ENCODE assay signal across 9 cellular contexts in genomic region chr3:12138044-12138443, GRCh38. TPM values are rescaled to one million over a fixed set of nuclear protein-coding genes. Genes with fewer than 3 reads are reported as not detected.
A peak's percentile ranks its signal among the peaks of the same experiment; 100 is the strongest.
DNase-seq lines count a peak whose midpoint lies in the region; ATAC-seq and TF ChIP-seq lines count a peak whose summit lies in the region.
"Had no signal": no experiment of that assay in that cellular context is flagged by ENCODE, and none has a peak within 500 bp of the region (broad histone marks: within the 10 kb centered on the region; RNA-seq: fewer than 3 reads in every experiment).

No MANE protein-coding gene starts in this region.

- no peak for DNase-seq in AG04450 (ENCODE audit: low read depth, low spot score)
- DNase-seq in RPMI7951 (ENCODE audit: low read depth) = peak; percentile 39
- DNase-seq in fibroblast of mammary gland (ENCODE audit: low read depth) = peak; percentile 67
- peak; percentile 12 to 16 for DNase-seq in stimulated activated CD4-positive, alpha-beta T cell treated with anti-CD3 and anti-CD28 coated beads, Interleukin-4, amount 100 ng/mL, for 48 hours (ENCODE audit: low read depth in 2 of 2)
- no peak for DNase-seq in NCI-H1092 treated with DMSO at 0.1 percent for 48 hours (lab: John Stamatoyannopoulos, UW)
- DNase-seq in NCI-H1105 (lab: John Stamatoyannopoulos, UW) = no peak
- DNase-seq: activated naive CD8-positive, alpha-beta T cell treated with anti-CD3 and anti-CD28 coated beads, Interleukin-2, amount 10 ng/mL, durations not matched to agents 7 days and 5 days had no signal

- CTCF ChIA-PET in AG04450 (lab: Charles Lee) = interaction anchor here (1.0 to 12.3 kb wide), 10 partner anchors 13 to 754 kb away, joined by 3 to 353 read pairs (median 6); partner anchors contain the start of gene TSEN2

- TF ChIP-seq CTCF in AG04450 (IDR thresholded peaks at IDR 0.05; ENCODE audit: low read depth, low read length) (peak; percentile 51), fibroblast of mammary gland (conservative IDR thresholded peaks at IDR 0.05; ENCODE audit: control insufficient read depth, insufficient read depth, low read depth, low read length) (peak; percentile 58)

- peaks cover 3% of the 10 kb centered on the region for H3K27me3 ChIP-seq in AG04450 (ENCODE audit: control insufficient read depth, insufficient read depth, low read length)

- no peaks in the 10 kb centered on the region for H3K9me3 ChIP-seq in AG04450 (ENCODE audit: control insufficient read depth, insufficient read depth, low read length)

- H3K27ac ChIP-seq in AG04450 (ENCODE audit: low read depth, low read length) = no peak overlapping the region

- H3K4me3 ChIP-seq in AG04450 (ENCODE audit: low read depth, low read length) (no peak overlapping the region), fibroblast of mammary gland (ENCODE audit: control insufficient read depth, low read depth, low read length) (no peak overlapping the region)

- peak; percentile 43 for ATAC-seq in GM21390 (IDR thresholded peaks at IDR 0.05; ENCODE audit: unreplicated experiment)
- no peak for ATAC-seq in HG03135 (IDR thresholded peaks at IDR 0.05; ENCODE audit: unreplicated experiment)

- POLR2A ChIA-PET in AG04450 (lab: Yijun Ruan, JAX) = interaction anchor here (0.6 kb wide), 1 partner anchor 346 kb away, joined by 3 read pairs; the partner anchor contains the start of gene TSEN2

RNA-seq across cellular contexts. Expression of gene TIMP4, which starts 20.7 kb away (rescaled TPM):
- 2.9 and 3.6 TPM in 2 replicates for polyA plus RNA-seq in AG04450 (2011; rRNA removed)
- polyA minus RNA-seq in AG04450 (2011; rRNA and poly(A)+ RNA removed) = 3.3 and 3.4 TPM in 2 replicates
- 0.10 TPM in 1 of 2 replicates, not detected in the other for total RNA-seq in RPMI7951 (2014; rRNA removed; shearing (Covaris generic))
- total RNA-seq: activated naive CD8-positive, alpha-beta T cell treated with anti-CD3 and anti-CD28 coated beads, Interleukin-2, amount 10 ng/mL, durations not matched to agents 7 days and 5 days had no signal

Comparison
In these comparisons a context has a peak if more than half of its experiments do, and no peak if none do; other contexts are left out.
1. DNase-seq: peak in RPMI7951 (single experiment), fibroblast of mammary gland (single experiment) and stimulated activated CD4-positive, alpha-beta T cell treated with anti-CD3 and anti-CD28 coated beads, Interleukin-4, amount 100 ng/mL, for 48 hours (2 of 2); none in AG04450 (single experiment), NCI-H1092 treated with DMSO at 0.1 percent for 48 hours (single experiment) and NCI-H1105 (single experiment).